ENCODE assay signal across 38 cellular contexts in genomic region chr12:52802442-52802841, GRCh38. TPM values are rescaled to one million over a fixed set of nuclear protein-coding genes. Genes with fewer than 3 reads are reported as not detected.
"Had no signal": no experiment of that assay in that cellular context is flagged by ENCODE, and none has a peak within 500 bp of the region (broad histone marks: within the 10 kb centered on the region; RNA-seq: fewer than 3 reads in every experiment).

No MANE protein-coding gene starts in this region.

- H3K9me3 Mint-ChIP-seq: activated B cell treated with CpG ODN at 0.5 μM for 24 hours; activated CD4-positive, alpha-beta memory T cell treated with anti-CD3 and anti-CD28 coated beads for 36 hours; activated CD4-positive, alpha-beta T cell treated with anti-CD3 and anti-CD28 coated beads, Interleukin-2, amount 10 ng/mL, durations not matched to agents 24 days and 14 days; activated CD8-positive, alpha-beta T cell treated with anti-CD3 and anti-CD28 coated beads for 36 hours; activated naive CD4-positive, alpha-beta T cell treated with anti-CD3 and anti-CD28 coated beads, Interleukin-2, amount 10 ng/mL, durations not matched to agents 7 days and 5 days; activated naive CD4-positive, alpha-beta T cell treated with anti-CD3 and anti-CD28 coated beads, Interleukin-2, amount 50 U/mL, for 24 hours; activated naive CD8-positive, alpha-beta T cell treated with anti-CD3 and anti-CD28 coated beads, Interleukin-2, amount 10 ng/mL, durations not matched to agents 7 days and 5 days; activated naive CD8-positive, alpha-beta T cell treated with anti-CD3 and anti-CD28 coated beads, Interleukin-2, amount 50 U/mL, for 24 hours; activated T-cell treated with anti-CD3 and anti-CD28 coated beads, Interleukin-2, amount 50 U/mL, for 24 hours; activated T-helper 2 cell treated with anti-CD3 and anti-CD28 coated beads, Interferon-gamma antibody, Interleukin-2, Interleukin-4, amounts not matched to agents 10 μg/mL and 5 μg/mL and 100 μg/mL, durations not matched to agents 14 hours and 24 hours and 36 hours; central memory CD8-positive, alpha-beta T cell; T-helper 1 cell treated with Interleukin-12 subunit alpha and Interleukin-12 subunit beta and Interleukin-4 antibody, amounts not matched to agents 30 μg/mL and 1 μg/mL, for 36 hours; T-helper 2 cell treated with Interferon-gamma antibody and Interleukin-4, amounts not matched to agents 5 μg/mL and 100 μg/mL, for 36 hours had no signal

- DNase-seq: activated B cell treated with CpG ODN at 0.5 μM for 24 hours; activated CD4-positive, alpha-beta memory T cell treated with anti-CD3 and anti-CD28 coated beads for 36 hours; activated CD4-positive, alpha-beta T cell treated with anti-CD3 and anti-CD28 coated beads for 4 hours; activated CD4-positive, alpha-beta T cell treated with anti-CD3 and anti-CD28 coated beads, Interleukin-2, amount 10 ng/mL, durations not matched to agents 24 days and 14 days; activated CD4-positive, alpha-beta T cell treated with anti-CD3 and anti-CD28 coated beads, Interleukin-2, amount 50 U/mL, for 1 hour; activated CD4-positive, alpha-beta T cell treated with anti-CD3 and anti-CD28 coated beads, Interleukin-2, amount 50 U/mL, for 4 hours; activated CD4-positive, CD25-positive, alpha-beta regulatory T cell treated with anti-CD3 and anti-CD28 coated beads, Interleukin-2, amount 50 U/mL, for 72 hours; activated CD8-positive, alpha-beta memory T cell treated with anti-CD3 and anti-CD28 coated beads, Interleukin-2, amount 50 U/mL, for 4 hours; activated CD8-positive, alpha-beta T cell treated with anti-CD3 and anti-CD28 coated beads for 36 hours; activated effector memory CD4-positive, alpha-beta T cell treated with Interleukin-2 at 50 U/mL for 16 hours; activated gamma-delta T cell; activated naive CD4-positive, alpha-beta T cell treated with anti-CD3 and anti-CD28 coated beads, Interleukin-2, amount 10 ng/mL, durations not matched to agents 7 days and 5 days; activated naive CD4-positive, alpha-beta T cell treated with Interleukin-2 at 50 U/mL for 16 hours; activated naive CD8-positive, alpha-beta T cell treated with anti-CD3 and anti-CD28 coated beads, Interleukin-2, amount 10 ng/mL, durations not matched to agents 7 days and 5 days; activated naive CD8-positive, alpha-beta T cell treated with anti-CD3 and anti-CD28 coated beads, Interleukin-2, amount 50 U/mL, for 24 hours; activated T-cell treated with anti-CD3 and anti-CD28 coated beads, Interleukin-2, amount 50 U/mL, for 24 hours; activated T-cell treated with anti-CD3 and anti-CD28 coated beads, Interleukin-2, amount 50 U/mL, for 48 hours; amygdala; anterior cingulate cortex; caudate nucleus; cerebellar nuclear complex; T-helper 2 cell; T-helper 9 cell had no signal

- ATAC-seq: activated CD8-positive, alpha-beta T cell treated with anti-CD3 and anti-CD28 coated beads for 36 hours; activated naive CD8-positive, alpha-beta T cell treated with anti-CD3 and anti-CD28 coated beads, Interleukin-2, amount 50 U/mL, for 24 hours had no signal

- H3K27ac Mint-ChIP-seq: activated B cell treated with CpG ODN at 0.5 μM for 24 hours; activated CD4-positive, alpha-beta memory T cell treated with anti-CD3 and anti-CD28 coated beads for 36 hours; activated CD4-positive, alpha-beta T cell treated with anti-CD3 and anti-CD28 coated beads, Interleukin-2, amount 10 ng/mL, durations not matched to agents 24 days and 14 days; activated CD8-positive, alpha-beta T cell treated with anti-CD3 and anti-CD28 coated beads for 36 hours; activated naive CD4-positive, alpha-beta T cell treated with anti-CD3 and anti-CD28 coated beads, Interleukin-2, amount 10 ng/mL, durations not matched to agents 7 days and 5 days; activated naive CD4-positive, alpha-beta T cell treated with anti-CD3 and anti-CD28 coated beads, Interleukin-2, amount 50 U/mL, for 24 hours; activated naive CD8-positive, alpha-beta T cell; activated naive CD8-positive, alpha-beta T cell treated with anti-CD3 and anti-CD28 coated beads, Interleukin-2, amount 10 ng/mL, durations not matched to agents 7 days and 5 days; activated naive CD8-positive, alpha-beta T cell treated with anti-CD3 and anti-CD28 coated beads, Interleukin-2, amount 50 U/mL, for 24 hours; activated T-cell treated with anti-CD3 and anti-CD28 coated beads, Interleukin-2, amount 50 U/mL, for 24 hours; activated T-helper 2 cell treated with anti-CD3 and anti-CD28 coated beads, Interferon-gamma antibody, Interleukin-2, Interleukin-4, amounts not matched to agents 10 μg/mL and 5 μg/mL and 100 μg/mL, durations not matched to agents 14 hours and 24 hours and 36 hours; brain; T-helper 1 cell treated with Interleukin-12 subunit alpha and Interleukin-12 subunit beta and Interleukin-4 antibody, amounts not matched to agents 30 μg/mL and 1 μg/mL, for 36 hours; T-helper 2 cell treated with Interferon-gamma antibody and Interleukin-4, amounts not matched to agents 5 μg/mL and 100 μg/mL, for 36 hours had no signal

- H3K27ac ChIP-seq: ascending aorta, cardiac muscle cell, VCaP had no signal

- H3K4me3 Mint-ChIP-seq: activated B cell treated with CpG ODN at 0.5 μM for 24 hours; activated CD4-positive, alpha-beta memory T cell treated with anti-CD3 and anti-CD28 coated beads for 36 hours; activated CD4-positive, alpha-beta T cell treated with anti-CD3 and anti-CD28 coated beads, Interleukin-2, amount 10 ng/mL, durations not matched to agents 24 days and 14 days; activated CD8-positive, alpha-beta T cell treated with anti-CD3 and anti-CD28 coated beads for 36 hours; activated naive CD4-positive, alpha-beta T cell treated with anti-CD3 and anti-CD28 coated beads, Interleukin-2, amount 10 ng/mL, durations not matched to agents 7 days and 5 days; activated naive CD4-positive, alpha-beta T cell treated with anti-CD3 and anti-CD28 coated beads, Interleukin-2, amount 50 U/mL, for 24 hours; activated naive CD8-positive, alpha-beta T cell; activated naive CD8-positive, alpha-beta T cell treated with anti-CD3 and anti-CD28 coated beads, Interleukin-2, amount 10 ng/mL, durations not matched to agents 7 days and 5 days; activated naive CD8-positive, alpha-beta T cell treated with anti-CD3 and anti-CD28 coated beads, Interleukin-2, amount 50 U/mL, for 24 hours; activated T-cell treated with anti-CD3 and anti-CD28 coated beads, Interleukin-2, amount 50 U/mL, for 24 hours; brain; central memory CD8-positive, alpha-beta T cell; T-helper 1 cell treated with Interleukin-12 subunit alpha and Interleukin-12 subunit beta and Interleukin-4 antibody, amounts not matched to agents 30 μg/mL and 1 μg/mL, for 36 hours; T-helper 2 cell treated with Interferon-gamma antibody and Interleukin-4, amounts not matched to agents 5 μg/mL and 100 μg/mL, for 36 hours had no signal

- H3K36me3 Mint-ChIP-seq: activated CD4-positive, alpha-beta memory T cell treated with anti-CD3 and anti-CD28 coated beads for 36 hours; activated naive CD4-positive, alpha-beta T cell treated with anti-CD3 and anti-CD28 coated beads, Interleukin-2, amount 10 ng/mL, durations not matched to agents 7 days and 5 days; activated naive CD4-positive, alpha-beta T cell treated with anti-CD3 and anti-CD28 coated beads, Interleukin-2, amount 50 U/mL, for 24 hours; activated naive CD8-positive, alpha-beta T cell; activated naive CD8-positive, alpha-beta T cell treated with anti-CD3 and anti-CD28 coated beads, Interleukin-2, amount 10 ng/mL, durations not matched to agents 7 days and 5 days; brain had no signal

- H3K36me3 ChIP-seq: ascending aorta, cardiac muscle cell had no signal

- H3K4me1 ChIP-seq: ascending aorta had no signal

- H3K4me1 Mint-ChIP-seq: activated B cell treated with CpG ODN at 0.5 μM for 24 hours; activated CD4-positive, alpha-beta T cell treated with anti-CD3 and anti-CD28 coated beads, Interleukin-2, amount 10 ng/mL, durations not matched to agents 24 days and 14 days; activated naive CD4-positive, alpha-beta T cell treated with anti-CD3 and anti-CD28 coated beads, Interleukin-2, amount 10 ng/mL, durations not matched to agents 7 days and 5 days; activated naive CD4-positive, alpha-beta T cell treated with anti-CD3 and anti-CD28 coated beads, Interleukin-2, amount 50 U/mL, for 24 hours; activated naive CD8-positive, alpha-beta T cell treated with anti-CD3 and anti-CD28 coated beads, Interleukin-2, amount 10 ng/mL, durations not matched to agents 7 days and 5 days; activated naive CD8-positive, alpha-beta T cell treated with anti-CD3 and anti-CD28 coated beads, Interleukin-2, amount 50 U/mL, for 24 hours; central memory CD8-positive, alpha-beta T cell had no signal

- H3K27me3 ChIP-seq: ascending aorta, cardiac muscle cell had no signal

- H3K9me3 ChIP-seq: ascending aorta had no signal

- H3K27me3 Mint-ChIP-seq: activated CD4-positive, alpha-beta memory T cell treated with anti-CD3 and anti-CD28 coated beads for 36 hours; activated CD4-positive, alpha-beta T cell treated with anti-CD3 and anti-CD28 coated beads, Interleukin-2, amount 10 ng/mL, durations not matched to agents 24 days and 14 days; activated naive CD4-positive, alpha-beta T cell treated with anti-CD3 and anti-CD28 coated beads, Interleukin-2, amount 50 U/mL, for 24 hours; activated naive CD8-positive, alpha-beta T cell; activated naive CD8-positive, alpha-beta T cell treated with anti-CD3 and anti-CD28 coated beads, Interleukin-2, amount 50 U/mL, for 24 hours; activated T-cell treated with anti-CD3 and anti-CD28 coated beads, Interleukin-2, amount 50 U/mL, for 24 hours had no signal

- FAIRE-seq: bronchial epithelial cell, TTC549 had no signal

- H3K4me3 ChIP-seq: ascending aorta, cardiac muscle cell had no signal

RNA-seq across cellular contexts. Expression of gene KRT3, which starts 6.5 kb away (rescaled TPM):
- total RNA-seq: activated B cell treated with CpG ODN at 0.5 μM for 24 hours; activated CD4-positive, alpha-beta memory T cell treated with anti-CD3 and anti-CD28 coated beads for 36 hours; activated CD8-positive, alpha-beta memory T cell treated with anti-CD3 and anti-CD28 coated beads for 36 hours; activated CD8-positive, alpha-beta T cell treated with anti-CD3 and anti-CD28 coated beads for 36 hours; activated naive CD8-positive, alpha-beta T cell treated with anti-CD3 and anti-CD28 coated beads, Interleukin-2, amount 10 ng/mL, durations not matched to agents 7 days and 5 days; activated T-helper 2 cell treated with anti-CD3 and anti-CD28 coated beads, Interferon-gamma antibody, Interleukin-2, Interleukin-4, amounts not matched to agents 10 μg/mL and 5 μg/mL and 100 μg/mL, durations not matched to agents 14 hours and 24 hours and 36 hours; ascending aorta; cardiac muscle cell; chondrocyte had no signal
- polyA plus RNA-seq: adipose tissue, cardiac muscle cell had no signal

RNA-seq across cellular contexts. Expression of gene KRT4, which starts 11.5 kb away (rescaled TPM):
- total RNA-seq: activated B cell treated with CpG ODN at 0.5 μM for 24 hours; activated CD4-positive, alpha-beta memory T cell treated with anti-CD3 and anti-CD28 coated beads for 36 hours; activated CD4-positive, alpha-beta T cell treated with anti-CD3 and anti-CD28 coated beads, Interleukin-2, amount 10 ng/mL, durations not matched to agents 24 days and 14 days; activated CD8-positive, alpha-beta memory T cell treated with anti-CD3 and anti-CD28 coated beads for 36 hours; activated naive CD8-positive, alpha-beta T cell treated with anti-CD3 and anti-CD28 coated beads, Interleukin-2, amount 10 ng/mL, durations not matched to agents 7 days and 5 days; activated T-helper 2 cell treated with anti-CD3 and anti-CD28 coated beads, Interferon-gamma antibody, Interleukin-2, Interleukin-4, amounts not matched to agents 10 μg/mL and 5 μg/mL and 100 μg/mL, durations not matched to agents 14 hours and 24 hours and 36 hours; ascending aorta; cardiac muscle cell had no signal
- polyA plus RNA-seq: cardiac muscle cell had no signal

RNA-seq across cellular contexts. Expression of gene KRT76, which starts 25.3 kb away (rescaled TPM):
- total RNA-seq: activated B cell treated with CpG ODN at 0.5 μM for 24 hours; activated CD4-positive, alpha-beta memory T cell treated with anti-CD3 and anti-CD28 coated beads for 36 hours; activated CD4-positive, alpha-beta T cell treated with anti-CD3 and anti-CD28 coated beads, Interleukin-2, amount 10 ng/mL, durations not matched to agents 24 days and 14 days; activated CD8-positive, alpha-beta memory T cell treated with anti-CD3 and anti-CD28 coated beads for 36 hours; activated CD8-positive, alpha-beta T cell treated with anti-CD3 and anti-CD28 coated beads for 36 hours; activated naive CD8-positive, alpha-beta T cell treated with anti-CD3 and anti-CD28 coated beads, Interleukin-2, amount 10 ng/mL, durations not matched to agents 7 days and 5 days; activated T-helper 2 cell treated with anti-CD3 and anti-CD28 coated beads, Interferon-gamma antibody, Interleukin-2, Interleukin-4, amounts not matched to agents 10 μg/mL and 5 μg/mL and 100 μg/mL, durations not matched to agents 14 hours and 24 hours and 36 hours; ascending aorta; bronchial epithelial cell; cardiac muscle cell; chondrocyte had no signal
- polyA plus RNA-seq: adipose tissue, cardiac muscle cell had no signal

RNA-seq across cellular contexts. Expression of gene KRT79, which starts 31.7 kb away (rescaled TPM):
- total RNA-seq: activated B cell treated with CpG ODN at 0.5 μM for 24 hours; activated CD4-positive, alpha-beta memory T cell treated with anti-CD3 and anti-CD28 coated beads for 36 hours; activated CD4-positive, alpha-beta T cell treated with anti-CD3 and anti-CD28 coated beads, Interleukin-2, amount 10 ng/mL, durations not matched to agents 24 days and 14 days; activated naive CD8-positive, alpha-beta T cell treated with anti-CD3 and anti-CD28 coated beads, Interleukin-2, amount 10 ng/mL, durations not matched to agents 7 days and 5 days; activated T-helper 2 cell treated with anti-CD3 and anti-CD28 coated beads, Interferon-gamma antibody, Interleukin-2, Interleukin-4, amounts not matched to agents 10 μg/mL and 5 μg/mL and 100 μg/mL, durations not matched to agents 14 hours and 24 hours and 36 hours; ascending aorta; cardiac muscle cell had no signal
- polyA plus RNA-seq: cardiac muscle cell had no signal

RNA-seq across cellular contexts. Expression of gene KRT78, which starts 46.4 kb away (rescaled TPM):
- total RNA-seq: activated B cell treated with CpG ODN at 0.5 μM for 24 hours; activated CD4-positive, alpha-beta memory T cell treated with anti-CD3 and anti-CD28 coated beads for 36 hours; activated CD4-positive, alpha-beta T cell treated with anti-CD3 and anti-CD28 coated beads, Interleukin-2, amount 10 ng/mL, durations not matched to agents 24 days and 14 days; activated CD8-positive, alpha-beta memory T cell treated with anti-CD3 and anti-CD28 coated beads for 36 hours; activated CD8-positive, alpha-beta T cell treated with anti-CD3 and anti-CD28 coated beads for 36 hours; activated naive CD8-positive, alpha-beta T cell treated with anti-CD3 and anti-CD28 coated beads, Interleukin-2, amount 10 ng/mL, durations not matched to agents 7 days and 5 days; activated T-helper 2 cell treated with anti-CD3 and anti-CD28 coated beads, Interferon-gamma antibody, Interleukin-2, Interleukin-4, amounts not matched to agents 10 μg/mL and 5 μg/mL and 100 μg/mL, durations not matched to agents 14 hours and 24 hours and 36 hours; ascending aorta; cardiac muscle cell; chondrocyte had no signal
- polyA plus RNA-seq: cardiac muscle cell had no signal
